8 cellular contexts compared by ENCODE assay signal in genomic region chr3:42831321-42831713, GRCh38. TPM values are rescaled to one million over a fixed set of nuclear protein-coding genes. Genes with fewer than 3 reads are reported as not detected.
DNase-seq lines count a peak whose midpoint lies in the region; ATAC-seq and TF ChIP-seq lines count a peak whose summit lies in the region.

No MANE protein-coding gene starts in this region.

- peak; percentile 43 for ATAC-seq in HG02973 (IDR thresholded peaks at IDR 0.05; ENCODE audit: unreplicated experiment)

- DNase-seq in DMS153 (lab: John Stamatoyannopoulos, UW) (peak; percentile 28), NCI-H69 (lab: John Stamatoyannopoulos, UW) (peak; percentile 85), mesothelial cell of epicardium (ENCODE audit: low spot score in 2 of 2, unreplicated experiment in 2 of 2) (peak in 1 of 2 experiments; percentile 60), NCI-H1436 (lab: John Stamatoyannopoulos, UW) (no peak)
- DNase-seq in activated CD4-positive, alpha-beta T cell treated with anti-CD3 and anti-CD28 coated beads, Interleukin-2, amount 50 U/mL, for 48 hours = peak; percentile 83 to 88
- DNase-seq in effector CD8-positive, alpha-beta T cell (lab: John Stamatoyannopoulos, UW) = peak; percentile 59
- DNase-seq in stimulated activated CD8-positive, alpha-beta memory T cell treated with anti-CD3 and anti-CD28 coated beads, Interleukin-4, amount 100 ng/mL, for 24 hours (ENCODE audit: low read depth) = peak; percentile 60

- no peak overlapping the region for H3K4me3 Mint-ChIP-seq in mesothelial cell of epicardium

- no peaks in the 10 kb centered on the region for H3K36me3 Mint-ChIP-seq in mesothelial cell of epicardium

- TF ChIP-seq CTCF in mesothelial cell of epicardium (IDR thresholded peaks at IDR 0.05; ENCODE audit: unreplicated experiment) = peak; percentile 79

- H3K27me3 Mint-ChIP-seq in mesothelial cell of epicardium (ENCODE audit: low read depth) = no peaks in the 10 kb centered on the region

- H3K9me3 Mint-ChIP-seq in mesothelial cell of epicardium = no peaks in the 10 kb centered on the region

- peaks cover 26% of the 10 kb centered on the region for H3K4me1 Mint-ChIP-seq in mesothelial cell of epicardium

- H3K27ac Mint-ChIP-seq in mesothelial cell of epicardium = no peak overlapping the region

RNA-seq across cellular contexts. Expression of gene ACKR2, which starts 22.1 kb away (rescaled TPM):
- total RNA-seq in mesothelial cell of epicardium = 1.2 to 2.2 TPM (median 1.6 TPM) in 3 replicates

RNA-seq across cellular contexts. Expression of gene HIGD1A, which starts 27.0 kb away (rescaled TPM):
- total RNA-seq in mesothelial cell of epicardium = 62.0 to 72.2 TPM (median 63.9 TPM) in 3 replicates

RNA-seq across cellular contexts. Expression of gene CYP8B1, which starts 44.4 kb away (rescaled TPM):
- total RNA-seq in mesothelial cell of epicardium = not detected in 3 replicates

RNA-seq across cellular contexts. Expression of gene CCDC13, which starts 58.3 kb away (rescaled TPM):
- total RNA-seq in mesothelial cell of epicardium = 0.55 to 0.90 TPM (median 0.60 TPM) in 3 replicates
